Comparison of ENCODE assay signal across 1 cellular context in genomic region chr10:3233486-3233990, GRCh38.
TF ChIP-seq lines count a peak whose summit lies in the region.

No MANE protein-coding gene starts in this region.

TF ChIP-seq in H1, 55 proteins besides CTCF, POLR2A, EP300 and RAD21 (continued from another document):
- TF ChIP-seq ASH2L (IDR thresholded peaks at IDR 0.05; ENCODE audit: low read length), result no peak
- TF ChIP-seq SP4 (IDR thresholded peaks at IDR 0.05; ENCODE audit: low read length), result no peak
- no peak for TF ChIP-seq CEBPB (IDR thresholded peaks at IDR 0.05; ENCODE audit: low read depth, low read length)
- no peak for TF ChIP-seq NRF1 (IDR thresholded peaks at IDR 0.05; ENCODE audit: low read depth, low read length)
- TF ChIP-seq TBP (IDR thresholded peaks at IDR 0.05; ENCODE audit: low read depth, low read length), result no peak
- no peak for TF ChIP-seq SRF (IDR thresholded peaks at IDR 0.05; ENCODE audit: low read depth, low read length)
- TF ChIP-seq BCL11A (IDR thresholded peaks at IDR 0.05; ENCODE audit: low read depth in 2 of 2, low read length in 2 of 2), result no peak
- no peak for TF ChIP-seq KDM5A (IDR thresholded peaks at IDR 0.05; ENCODE audit: low read length)
- TF ChIP-seq TAF7 (optimal IDR thresholded peaks at IDR 0.05; ENCODE audit: borderline replicate concordance, low read depth, low read length), result no peak
